In genomic region chr17:15998031-15998574, GRCh38 we compare ENCODE assay signal across 8 cellular contexts. TPM values are rescaled to one million over a fixed set of nuclear protein-coding genes. Genes with fewer than 3 reads are reported as not detected.
DNase-seq lines count a peak whose midpoint lies in the region; ATAC-seq and TF ChIP-seq lines count a peak whose summit lies in the region.

No MANE protein-coding gene starts in this region.

- peak overlapping the region; percentile 96 for H3K4me3 Mint-ChIP-seq in activated CD8-positive, alpha-beta T cell treated with anti-CD3 and anti-CD28 coated beads for 36 hours
- H3K4me3 Mint-ChIP-seq in activated CD8-positive, alpha-beta T cell treated with anti-CD3 and anti-CD28 coated beads, Interleukin-2, amount 10 ng/mL, durations not matched to agents 7 days and 5 days, result no peak overlapping the region

- H3K9ac ChIP-seq in SK-N-MC (ENCODE audit: insufficient read length), result no peak overlapping the region

- intact Hi-C loops in activated CD8-positive, alpha-beta T cell treated with anti-CD3 and anti-CD28 coated beads for 36 hours (cut with micrococcal nuclease), result loop anchor here (5.0 kb wide), 1 partner anchor 41 kb away; no protein-coding TSS in a partner anchor

- H3K27me3 Mint-ChIP-seq in activated CD8-positive, alpha-beta T cell treated with anti-CD3 and anti-CD28 coated beads for 36 hours, result no peaks in the 10 kb centered on the region
- no peaks in the 10 kb centered on the region for H3K27me3 Mint-ChIP-seq in activated CD8-positive, alpha-beta T cell treated with anti-CD3 and anti-CD28 coated beads, Interleukin-2, amount 10 ng/mL, durations not matched to agents 7 days and 5 days (ENCODE audit: low read depth)

- 69 to 83% methylated on average over 1 to 4 of the region's 4 CpGs for WGBS in gastroesophageal sphincter (ENCODE audit: low coverage in 1 of 2), 2 donors

- CTCF ChIA-PET in activated CD8-positive, alpha-beta T cell treated with anti-CD3 and anti-CD28 coated beads for 36 hours (lab: Charles Lee), result interaction anchor here (0.7 to 1.7 kb wide), 3 partner anchors 33 to 101 kb away, joined by 3 to 14 read pairs (median 3); partner anchors contain the start of gene ADORA2B
- CTCF ChIA-PET in activated CD8-positive, alpha-beta T cell treated with anti-CD3 and anti-CD28 coated beads, Interleukin-2, amount 10 ng/mL, durations not matched to agents 7 days and 5 days (lab: Charles Lee), result interaction anchor here (0.7 to 2.9 kb wide), 12 partner anchors 13 to 523 kb away, joined by 3 to 28 read pairs (median 4); partner anchors contain the start of gene ADORA2B

- POLR2A ChIA-PET in activated CD8-positive, alpha-beta T cell treated with anti-CD3 and anti-CD28 coated beads for 36 hours (lab: Charles Lee), result interaction anchor here (1.3 to 2.3 kb wide), 3 partner anchors 12 to 218 kb away, joined by 3 to 22 read pairs (median 3); partner anchors contain the start of gene ADORA2B
- POLR2A ChIA-PET in activated CD8-positive, alpha-beta T cell treated with anti-CD3 and anti-CD28 coated beads, Interleukin-2, amount 10 ng/mL, durations not matched to agents 7 days and 5 days (lab: Charles Lee), result no interaction called here

- peaks cover 29% of the 10 kb centered on the region for H3K36me3 Mint-ChIP-seq in activated CD8-positive, alpha-beta T cell treated with anti-CD3 and anti-CD28 coated beads for 36 hours (ENCODE audit: low read depth)
- H3K36me3 Mint-ChIP-seq in activated CD8-positive, alpha-beta T cell treated with anti-CD3 and anti-CD28 coated beads, Interleukin-2, amount 10 ng/mL, durations not matched to agents 7 days and 5 days (ENCODE audit: low read depth), result peaks cover 32% of the 10 kb centered on the region

- no peak for ATAC-seq in activated CD8-positive, alpha-beta T cell treated with anti-CD3 and anti-CD28 coated beads for 36 hours
- no peak for ATAC-seq in activated CD8-positive, alpha-beta T cell treated with anti-CD3 and anti-CD28 coated beads, Interleukin-2, amount 10 ng/mL, durations not matched to agents 7 days and 5 days
- ATAC-seq in gastroesophageal sphincter (no peak), GM18909 (IDR thresholded peaks at IDR 0.05; ENCODE audit: poor library complexity, unreplicated experiment) (no peak), GM21390 (IDR thresholded peaks at IDR 0.05; ENCODE audit: unreplicated experiment) (no peak)

- TF ChIP-seq EP300 in gastroesophageal sphincter (IDR thresholded peaks at IDR 0.05), result no peak

- no peaks in the 10 kb centered on the region for H3K27me3 ChIP-seq in gastroesophageal sphincter

- peaks cover 26% of the 10 kb centered on the region for H3K36me3 ChIP-seq in SK-N-MC (ENCODE audit: insufficient read depth, low read length)
- peaks cover 0 to 37% of the 10 kb centered on the region in 2 donors for H3K36me3 ChIP-seq in gastroesophageal sphincter

- H3K4me1 Mint-ChIP-seq in activated CD8-positive, alpha-beta T cell treated with anti-CD3 and anti-CD28 coated beads for 36 hours (ENCODE audit: low read depth), result peaks cover 25% of the 10 kb centered on the region
- peaks cover 30% of the 10 kb centered on the region for H3K4me1 Mint-ChIP-seq in activated CD8-positive, alpha-beta T cell treated with anti-CD3 and anti-CD28 coated beads, Interleukin-2, amount 10 ng/mL, durations not matched to agents 7 days and 5 days (ENCODE audit: low read depth)

- peaks cover 3 to 36% (median 8%) of the 10 kb centered on the region in 3 donors for H3K4me1 ChIP-seq in gastroesophageal sphincter

- no peak overlapping the region for H3K27ac ChIP-seq in SK-N-MC
- peak overlapping the region in 3 of 4 donors; percentile 93 to 98 (median 95) for H3K27ac ChIP-seq in gastroesophageal sphincter

- TF ChIP-seq CTCF in activated CD8-positive, alpha-beta T cell treated with anti-CD3 and anti-CD28 coated beads for 36 hours (IDR thresholded peaks at IDR 0.05), result no peak
- TF ChIP-seq CTCF in gastroesophageal sphincter (IDR thresholded peaks at IDR 0.05), result no peak

- DNase-seq in activated CD8-positive, alpha-beta T cell treated with anti-CD3 and anti-CD28 coated beads for 36 hours, result no peak
- no peak for DNase-seq in activated CD8-positive, alpha-beta T cell treated with anti-CD3 and anti-CD28 coated beads, Interleukin-2, amount 10 ng/mL, durations not matched to agents 7 days and 5 days
- no peak for DNase-seq in SK-N-MC (ENCODE audit: low read depth, low spot score)
- DNase-seq in superior temporal gyrus (ENCODE audit: extremely low spot score), result peak; percentile 41
- no peak for DNase-seq in inferior parietal cortex (ENCODE audit: extremely low spot score)

- H3K9me3 ChIP-seq in SK-N-MC (ENCODE audit: low read depth, low read length), result no peaks in the 10 kb centered on the region
- H3K9me3 ChIP-seq in gastroesophageal sphincter, result peaks cover 0 to 4% (median 0%) of the 10 kb centered on the region in 3 donors

- H3K4me3 ChIP-seq in SK-N-MC (peak overlapping the region; percentile 94), gastroesophageal sphincter (peak overlapping the region in 1 of 2 donors; percentile 71)

- no peak for TF ChIP-seq POLR2A in gastroesophageal sphincter (IDR thresholded peaks at IDR 0.05)

- peak overlapping the region; percentile 96 for H3K27ac Mint-ChIP-seq in activated CD8-positive, alpha-beta T cell treated with anti-CD3 and anti-CD28 coated beads for 36 hours
- no peak overlapping the region for H3K27ac Mint-ChIP-seq in activated CD8-positive, alpha-beta T cell treated with anti-CD3 and anti-CD28 coated beads, Interleukin-2, amount 10 ng/mL, durations not matched to agents 7 days and 5 days

- peaks cover 9% of the 10 kb centered on the region for H3K9me3 Mint-ChIP-seq in activated CD8-positive, alpha-beta T cell treated with anti-CD3 and anti-CD28 coated beads for 36 hours
- no peaks in the 10 kb centered on the region for H3K9me3 Mint-ChIP-seq in activated CD8-positive, alpha-beta T cell treated with anti-CD3 and anti-CD28 coated beads, Interleukin-2, amount 10 ng/mL, durations not matched to agents 7 days and 5 days (ENCODE audit: insufficient read depth)

RNA-seq across cellular contexts. Expression of gene ZSWIM7, which starts 1.4 kb away (rescaled TPM):
- 10 to 100 TPM; 14.5 to 18.2 TPM for total RNA-seq in activated CD8-positive, alpha-beta T cell treated with anti-CD3 and anti-CD28 coated beads for 36 hours
- 10 to 100 TPM; 19.3 to 20.0 TPM for total RNA-seq in activated CD8-positive, alpha-beta T cell treated with anti-CD3 and anti-CD28 coated beads, Interleukin-2, amount 10 ng/mL, durations not matched to agents 7 days and 5 days
- total RNA-seq in gastroesophageal sphincter, result 10 to 100 TPM; 12.1 to 32.4 (median 13.6) TPM

RNA-seq across cellular contexts. Expression of gene TTC19, which starts 1.5 kb away (rescaled TPM):
- 10 to 100 TPM; 24.7 to 26.0 TPM for total RNA-seq in activated CD8-positive, alpha-beta T cell treated with anti-CD3 and anti-CD28 coated beads for 36 hours
- total RNA-seq in activated CD8-positive, alpha-beta T cell treated with anti-CD3 and anti-CD28 coated beads, Interleukin-2, amount 10 ng/mL, durations not matched to agents 7 days and 5 days, result 10 to 100 TPM; 31.5 to 38.1 TPM
- 10 to 100 TPM; 22.1 to 57.1 (median 40.0) TPM for total RNA-seq in gastroesophageal sphincter

RNA-seq across cellular contexts. Expression of gene ADORA2B, which starts 53.2 kb away (rescaled TPM):
- 1 to 10 TPM; 4.2 to 5.4 TPM for total RNA-seq in activated CD8-positive, alpha-beta T cell treated with anti-CD3 and anti-CD28 coated beads for 36 hours
- total RNA-seq in activated CD8-positive, alpha-beta T cell treated with anti-CD3 and anti-CD28 coated beads, Interleukin-2, amount 10 ng/mL, durations not matched to agents 7 days and 5 days, result 1 to 10 TPM; 1.7 to 2.9 TPM
- 1 to 10 TPM in 2 of 4 donors, under 1 TPM in 1, not detected in 1; 0.40 to 2.0 (median 1.2) TPM for total RNA-seq in gastroesophageal sphincter
